ENCODE assay signal across 10 cellular contexts in the genomic region with DNA sequence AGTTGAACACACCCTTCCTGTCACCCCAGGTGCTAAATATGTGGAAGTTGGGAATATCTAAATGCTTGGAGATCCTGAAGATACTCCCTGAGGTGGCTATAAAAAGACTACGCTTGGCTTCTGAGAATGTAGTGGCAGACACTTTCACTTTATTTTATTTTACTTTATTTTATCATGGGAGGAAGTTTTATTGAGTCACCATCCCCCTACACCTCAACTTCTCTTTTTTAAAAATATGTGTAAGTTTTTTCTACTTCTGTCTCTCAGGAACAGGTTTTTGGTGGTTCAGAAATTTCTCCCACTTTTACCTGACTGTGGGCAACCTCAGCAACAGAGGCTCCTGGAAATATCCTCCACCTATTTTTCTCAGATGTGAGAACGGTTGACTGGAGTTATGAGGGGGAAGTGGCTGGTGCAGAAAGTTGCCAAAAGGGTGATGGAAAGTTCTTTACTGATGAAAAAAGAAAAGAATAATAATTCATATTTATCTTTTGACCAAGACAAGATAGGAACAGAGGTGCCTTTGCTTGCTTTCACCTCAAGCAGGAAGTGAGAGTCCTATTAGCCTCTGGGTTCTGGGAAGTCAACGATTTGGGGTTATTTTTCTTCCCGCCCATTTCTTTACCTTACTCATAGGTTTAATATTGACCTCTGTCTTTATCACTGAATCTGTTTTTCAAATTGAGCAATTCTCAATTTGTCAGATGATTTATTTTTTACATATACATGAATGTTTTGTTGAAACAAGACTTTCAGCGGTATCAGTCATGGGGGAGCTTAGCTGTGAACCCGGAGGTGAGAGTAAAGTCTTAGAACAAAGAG.
A peak's percentile ranks its signal among the peaks of the same experiment; 100 is the strongest.
DNase-seq lines count a peak whose midpoint lies in the region; ATAC-seq, FAIRE-seq and TF ChIP-seq lines count a peak whose summit lies in the region.
"Had no signal": no experiment of that assay in that cellular context is flagged by ENCODE, and none has a peak within 500 bp of the region (broad histone marks: within the 10 kb centered on the region; RNA-seq: fewer than 3 reads in every experiment).

No MANE protein-coding gene starts in this region.

- no peaks in the 10 kb centered on the region for H3K4me1 ChIP-seq in psoas muscle

- WGBS in psoas muscle, 3 donors = 83 to 88% (median 83%) methylated on average over 6 of the region's 6 CpGs

- peaks cover 14% of the 10 kb centered on the region for H3K27me3 Mint-ChIP-seq in activated CD8-positive, alpha-beta T cell treated with anti-CD3 and anti-CD28 coated beads for 36 hours
- H3K27me3 Mint-ChIP-seq in osteocyte (ENCODE audit: unreplicated experiment) = no peaks in the 10 kb centered on the region

- peak; percentile 61 for ATAC-seq in GM19463 (IDR thresholded peaks at IDR 0.05; ENCODE audit: unreplicated experiment)
- peak; percentile 66 for ATAC-seq in HG03159 (IDR thresholded peaks at IDR 0.05; ENCODE audit: unreplicated experiment)
- peak; percentile 73 for ATAC-seq in activated CD8-positive, alpha-beta T cell treated with anti-CD3 and anti-CD28 coated beads for 36 hours
- ATAC-seq in psoas muscle = no peak

- H3K36me3 Mint-ChIP-seq in activated CD8-positive, alpha-beta T cell treated with anti-CD3 and anti-CD28 coated beads for 36 hours (ENCODE audit: low read depth) = no peaks in the 10 kb centered on the region
- H3K36me3 Mint-ChIP-seq in osteocyte (ENCODE audit: unreplicated experiment) = peaks cover 4% of the 10 kb centered on the region

- POLR2A ChIA-PET in activated CD8-positive, alpha-beta T cell treated with anti-CD3 and anti-CD28 coated beads for 36 hours (lab: Charles Lee) = no interaction called here

- DNase-seq in GM12891 (ENCODE audit: insufficient read length, low spot score) (no peak), anterior cingulate cortex (lab: John Stamatoyannopoulos, UW) (no peak), dermis blood vessel endothelial cell (no peak), osteocyte (ENCODE audit: extremely low spot score, unreplicated experiment) (no peak), psoas muscle (no peak)
- no peak for DNase-seq in activated CD8-positive, alpha-beta T cell treated with anti-CD3 and anti-CD28 coated beads for 36 hours
- DNase-seq: activated gamma-delta T cell treated with Interleukin-2 at 50 U/mL for 16 hours, NCI-H446 had no signal

- H3K4me3 Mint-ChIP-seq in activated CD8-positive, alpha-beta T cell treated with anti-CD3 and anti-CD28 coated beads for 36 hours = peak overlapping the region; percentile 9
- H3K4me3 Mint-ChIP-seq in osteocyte (ENCODE audit: unreplicated experiment) = no peak overlapping the region

- no peaks in the 10 kb centered on the region for H3K36me3 ChIP-seq in psoas muscle (ENCODE audit: insufficient read depth in 1 of 2, low read depth in 1 of 2)

- H3K9me3 Mint-ChIP-seq in activated CD8-positive, alpha-beta T cell treated with anti-CD3 and anti-CD28 coated beads for 36 hours = no peaks in the 10 kb centered on the region
- peaks cover 5% of the 10 kb centered on the region for H3K9me3 Mint-ChIP-seq in osteocyte (ENCODE audit: unreplicated experiment)

- no peaks in the 10 kb centered on the region for H3K27me3 ChIP-seq in psoas muscle (ENCODE audit: insufficient read depth in 3 of 3, low read length in 2 of 3)

- no peak overlapping the region for H3K27ac ChIP-seq in psoas muscle

- CTCF ChIA-PET in activated CD8-positive, alpha-beta T cell treated with anti-CD3 and anti-CD28 coated beads for 36 hours (lab: Charles Lee) = interaction anchor here (1.0 kb wide), 1 partner anchor 35 kb away, joined by 3 read pairs; no protein-coding TSS in a partner anchor

- no peak overlapping the region for H3K4me3 ChIP-seq in psoas muscle

- TF ChIP-seq CTCF in activated CD8-positive, alpha-beta T cell treated with anti-CD3 and anti-CD28 coated beads for 36 hours (IDR thresholded peaks at IDR 0.05) = no peak
- TF ChIP-seq CTCF in osteocyte (IDR thresholded peaks at IDR 0.05) = no peak
- no peak for TF ChIP-seq CTCF in psoas muscle (IDR thresholded peaks at IDR 0.05)

- intact Hi-C loops in activated CD8-positive, alpha-beta T cell treated with anti-CD3 and anti-CD28 coated beads for 36 hours (cut with micrococcal nuclease) = no loop called here
- intact Hi-C loops in psoas muscle (cut with DNase I) = no loop called here

- 0 out of 2 replicates have a peak, but pooled peaks have one; percentile 18 for TF ChIP-seq POLR2A in GM12891 (IDR thresholded peaks at IDR 0.05; ENCODE audit: low read depth, low read length)

- no peak for FAIRE-seq in GM12891 (lab: Jason Lieb, UNC)

- peaks cover 20% of the 10 kb centered on the region for H3K4me1 Mint-ChIP-seq in activated CD8-positive, alpha-beta T cell treated with anti-CD3 and anti-CD28 coated beads for 36 hours (ENCODE audit: low read depth)
- H3K4me1 Mint-ChIP-seq in osteocyte (ENCODE audit: unreplicated experiment) = peaks cover 29% of the 10 kb centered on the region

- no peaks in the 10 kb centered on the region for H3K9me3 ChIP-seq in psoas muscle

- peak overlapping the region; percentile 75 for H3K27ac Mint-ChIP-seq in activated CD8-positive, alpha-beta T cell treated with anti-CD3 and anti-CD28 coated beads for 36 hours
- H3K27ac Mint-ChIP-seq in osteocyte (ENCODE audit: unreplicated experiment) = no peak overlapping the region

TF ChIP-seq in GM12891, 5 proteins besides CTCF, POLR2A, EP300 and RAD21:
- TF ChIP-seq SPI1 (IDR thresholded peaks at IDR 0.05; ENCODE audit: low read depth, low read length) = peak; percentile 87
- no peak for TF ChIP-seq POLR2AphosphoS5 (IDR thresholded peaks at IDR 0.05; ENCODE audit: low read depth, low read length)
- no peak for TF ChIP-seq PAX5 (IDR thresholded peaks at IDR 0.05; ENCODE audit: insufficient read depth, low read length, severe bottlenecking)
- TF ChIP-seq POU2F2 (IDR thresholded peaks at IDR 0.05; ENCODE audit: low read depth, low read length) = no peak

Comparison
In these comparisons a context has a peak if more than half of its experiments do, and no peak if none do; other contexts are left out.
1. ATAC-seq: peak in GM19463 (single experiment), HG03159 (single experiment) and activated CD8-positive, alpha-beta T cell treated with anti-CD3 and anti-CD28 coated beads for 36 hours (single experiment); none in psoas muscle (0 of 4).